10 cellular contexts compared by ENCODE assay signal in genomic region chr7:10706875-10707493, GRCh38.
DNase-seq lines count a peak whose midpoint lies in the region; ATAC-seq and TF ChIP-seq lines count a peak whose summit lies in the region.
"Had no signal": no experiment of that assay in that cellular context is flagged by ENCODE, and none has a peak within 500 bp of the region (broad histone marks: within the 10 kb centered on the region; RNA-seq: fewer than 3 reads in every experiment).

No MANE protein-coding gene starts in this region.

- ATAC-seq in GM19324 (IDR thresholded peaks at IDR 0.05; ENCODE audit: low FRiP score, unreplicated experiment): peak; percentile 98
- peak; percentile 100 for ATAC-seq in HG02642 (IDR thresholded peaks at IDR 0.05; ENCODE audit: poor library complexity, unreplicated experiment)
- peak; percentile 100 for ATAC-seq in HG03442 (IDR thresholded peaks at IDR 0.05; ENCODE audit: unreplicated experiment)
- ATAC-seq: effector memory CD8-positive, alpha-beta T cell had no signal

- H3K4me3 ChIP-seq in GM06990 (replicated peaks; ENCODE audit: low read depth, low read length): no peak overlapping the region

- no peak overlapping the region for H3K4me3 Mint-ChIP-seq in activated T-helper 1 cell treated with anti-CD3 and anti-CD28 coated beads, Interleukin-12 subunit alpha, Interleukin-12 subunit beta, Interleukin-2, Interleukin-4 antibody, amounts not matched to agents 30 ng/mL and 10 ng/mL and 1 ng/mL, durations not matched to agents 14 hours and 24 hours and 36 hours
- H3K4me3 Mint-ChIP-seq: activated naive CD8-positive, alpha-beta T cell; effector memory CD8-positive, alpha-beta T cell had no signal

- H3K9me3 Mint-ChIP-seq in activated T-helper 1 cell treated with anti-CD3 and anti-CD28 coated beads, Interleukin-12 subunit alpha, Interleukin-12 subunit beta, Interleukin-2, Interleukin-4 antibody, amounts not matched to agents 30 ng/mL and 10 ng/mL and 1 ng/mL, durations not matched to agents 14 hours and 24 hours and 36 hours: no peaks in the 10 kb centered on the region
- H3K9me3 Mint-ChIP-seq: effector memory CD8-positive, alpha-beta T cell had no signal

- no peak for TF ChIP-seq CTCF in GM06990 (IDR thresholded peaks at IDR 0.05; ENCODE audit: insufficient read depth, low read length, poor library complexity, severe bottlenecking)

- H3K36me3 Mint-ChIP-seq in activated T-helper 1 cell treated with anti-CD3 and anti-CD28 coated beads, Interleukin-12 subunit alpha, Interleukin-12 subunit beta, Interleukin-2, Interleukin-4 antibody, amounts not matched to agents 30 ng/mL and 10 ng/mL and 1 ng/mL, durations not matched to agents 14 hours and 24 hours and 36 hours (ENCODE audit: low read depth): no peaks in the 10 kb centered on the region
- H3K36me3 Mint-ChIP-seq: activated naive CD8-positive, alpha-beta T cell had no signal

- DNase-seq in GM06990 (ENCODE audit: extremely low read depth, insufficient read length): peak; percentile 14
- no peak for DNase-seq in NCI-H2227 treated with DMSO at 0.1 percent for 48 hours (lab: John Stamatoyannopoulos, UW)
- DNase-seq in activated T-helper 1 cell treated with anti-CD3 and anti-CD28 coated beads, Interleukin-12 subunit alpha, Interleukin-12 subunit beta, Interleukin-2, Interleukin-4 antibody, amounts not matched to agents 30 ng/mL and 10 ng/mL and 1 ng/mL, durations not matched to agents 14 hours and 24 hours and 36 hours (ENCODE audit: low spot score): no peak
- no peak for DNase-seq in HuH-7 (ENCODE audit: low spot score)
- no peak for DNase-seq in 8988T
- DNase-seq: effector memory CD8-positive, alpha-beta T cell had no signal

- no peak overlapping the region for H3K27ac Mint-ChIP-seq in activated T-helper 1 cell treated with anti-CD3 and anti-CD28 coated beads, Interleukin-12 subunit alpha, Interleukin-12 subunit beta, Interleukin-2, Interleukin-4 antibody, amounts not matched to agents 30 ng/mL and 10 ng/mL and 1 ng/mL, durations not matched to agents 14 hours and 24 hours and 36 hours
- H3K27ac Mint-ChIP-seq: activated naive CD8-positive, alpha-beta T cell; effector memory CD8-positive, alpha-beta T cell had no signal

- intact Hi-C loops in activated T-helper 1 cell treated with anti-CD3 and anti-CD28 coated beads, Interleukin-12 subunit alpha, Interleukin-12 subunit beta, Interleukin-2, Interleukin-4 antibody, amounts not matched to agents 30 ng/mL and 10 ng/mL and 1 ng/mL, durations not matched to agents 14 hours and 24 hours and 36 hours (cut with micrococcal nuclease): no loop called here

- H3K27me3 ChIP-seq in GM06990 (replicated peaks; ENCODE audit: control insufficient read depth, insufficient read depth, low read length): no peaks in the 10 kb centered on the region

- H3K36me3 ChIP-seq in GM06990 (ENCODE audit: control insufficient read depth, insufficient read depth, low read length): no peaks in the 10 kb centered on the region

- H3K27me3 Mint-ChIP-seq in activated T-helper 1 cell treated with anti-CD3 and anti-CD28 coated beads, Interleukin-12 subunit alpha, Interleukin-12 subunit beta, Interleukin-2, Interleukin-4 antibody, amounts not matched to agents 30 ng/mL and 10 ng/mL and 1 ng/mL, durations not matched to agents 14 hours and 24 hours and 36 hours (ENCODE audit: insufficient read depth): peaks cover 4% of the 10 kb centered on the region
- H3K27me3 Mint-ChIP-seq: activated naive CD8-positive, alpha-beta T cell; effector memory CD8-positive, alpha-beta T cell had no signal

- H3K4me1 Mint-ChIP-seq in activated T-helper 1 cell treated with anti-CD3 and anti-CD28 coated beads, Interleukin-12 subunit alpha, Interleukin-12 subunit beta, Interleukin-2, Interleukin-4 antibody, amounts not matched to agents 30 ng/mL and 10 ng/mL and 1 ng/mL, durations not matched to agents 14 hours and 24 hours and 36 hours (ENCODE audit: low read depth): no peaks in the 10 kb centered on the region
